Comparison of ENCODE assay signal across 7 cellular contexts in genomic region chr19:46745521-46746280, GRCh38. TPM values are rescaled to one million over a fixed set of nuclear protein-coding genes. Genes with fewer than 3 reads are reported as not detected.
A peak's percentile ranks its signal among the peaks of the same experiment; 100 is the strongest.
DNase-seq lines count a peak whose midpoint lies in the region; ATAC-seq and TF ChIP-seq lines count a peak whose summit lies in the region.

Gene FKRP (plus strand): TSS chr19:46746057. CDS start chr19:46755451, 9,394 bp downstream.

- H3K27ac Mint-ChIP-seq in activated CD4-positive, alpha-beta T cell treated with anti-CD3 and anti-CD28 coated beads, Interleukin-2, amount 10 ng/mL, durations not matched to agents 24 days and 14 days, result peak within 1 kb of the TSS; percentile 91
- H3K27ac Mint-ChIP-seq in endodermal cell, result peak within 1 kb of the TSS; percentile 96

- peak within 1 kb of the TSS; percentile 93 for H3K4me3 Mint-ChIP-seq in activated CD4-positive, alpha-beta T cell treated with anti-CD3 and anti-CD28 coated beads, Interleukin-2, amount 10 ng/mL, durations not matched to agents 24 days and 14 days
- H3K4me3 Mint-ChIP-seq in endodermal cell, result peak within 1 kb of the TSS; percentile 98

- H3K9me3 ChIP-seq in endodermal cell (ENCODE audit: control insufficient read depth, low read length) (no peaks in the 10 kb centered on the region), mucosa of rectum (ENCODE audit: control insufficient read depth in 2 of 2, low read length in 2 of 2) (no peaks in the 10 kb centered on the region), testis (no peaks in the 10 kb centered on the region)

- H3K27ac ChIP-seq in endodermal cell (ENCODE audit: low read depth, low read length) (peak within 1 kb of the TSS; percentile 82), mucosa of rectum (ENCODE audit: low read depth in 2 of 2, low read length in 2 of 2) (peak within 1 kb of the TSS; percentile 46 to 56), testis (peak within 1 kb of the TSS; percentile 92 to 97)

- ATAC-seq in GM18502 (IDR thresholded peaks at IDR 0.05; ENCODE audit: poor library complexity, unreplicated experiment) (peak; percentile 36), HG03342 (IDR thresholded peaks at IDR 0.05; ENCODE audit: unreplicated experiment) (peak; percentile 29)

- peaks cover 15% of the 10 kb centered on the region for H3K36me3 Mint-ChIP-seq in activated CD4-positive, alpha-beta T cell treated with anti-CD3 and anti-CD28 coated beads, Interleukin-2, amount 10 ng/mL, durations not matched to agents 24 days and 14 days (ENCODE audit: low read depth)
- H3K36me3 Mint-ChIP-seq in endodermal cell (ENCODE audit: low read depth), result peaks cover 28% of the 10 kb centered on the region

- H3K9ac ChIP-seq in endodermal cell (ENCODE audit: extremely low read depth, low read length, poor library complexity, severe bottlenecking) (peak within 1 kb of the TSS; percentile 79), mucosa of rectum (ENCODE audit: low read depth in 1 of 2, low read length in 2 of 2) (peak within 1 kb of the TSS; percentile 89 to 91)

- intact Hi-C loops in activated CD4-positive, alpha-beta T cell treated with anti-CD3 and anti-CD28 coated beads, Interleukin-2, amount 10 ng/mL, durations not matched to agents 24 days and 14 days (cut with micrococcal nuclease), result loop anchor here (5.0 kb wide), 1 partner anchor 33 kb away; no protein-coding TSS in a partner anchor
- intact Hi-C loops in testis (cut with DNase I; ENCODE audit: low total_unique reads), result no loop called here

- no peak for TF ChIP-seq POLR2A in testis (IDR thresholded peaks at IDR 0.05)

- H3K4me1 ChIP-seq in endodermal cell (ENCODE audit: control insufficient read depth, insufficient read depth, low read length), result peaks cover 2% of the 10 kb centered on the region
- H3K4me1 ChIP-seq in mucosa of rectum (ENCODE audit: control insufficient read depth in 2 of 2, insufficient read depth in 2 of 2, low read length in 2 of 2), result peaks cover 9 to 10% of the 10 kb centered on the region in 2 donors
- peaks cover 23% of the 10 kb centered on the region for H3K4me1 ChIP-seq in testis

- WGBS in endodermal cell (ENCODE audit: insufficient coverage in 1 of 2, insufficient read length in 1 of 2), 2 experiments, result 0% methylated on average over 8 to 68 of the region's 68 CpGs
- 1% methylated on average over 15 to 55 of the region's 68 CpGs for WGBS in testis, 2 donors

- no peaks in the 10 kb centered on the region for H3K27me3 Mint-ChIP-seq in activated CD4-positive, alpha-beta T cell treated with anti-CD3 and anti-CD28 coated beads, Interleukin-2, amount 10 ng/mL, durations not matched to agents 24 days and 14 days
- H3K27me3 Mint-ChIP-seq in endodermal cell (ENCODE audit: insufficient read depth), result no peaks in the 10 kb centered on the region

- H3K4me1 Mint-ChIP-seq in activated CD4-positive, alpha-beta T cell treated with anti-CD3 and anti-CD28 coated beads, Interleukin-2, amount 10 ng/mL, durations not matched to agents 24 days and 14 days, result peaks cover 37% of the 10 kb centered on the region
- peaks cover 25% of the 10 kb centered on the region for H3K4me1 Mint-ChIP-seq in endodermal cell

- H3K9me3 Mint-ChIP-seq in activated CD4-positive, alpha-beta T cell treated with anti-CD3 and anti-CD28 coated beads, Interleukin-2, amount 10 ng/mL, durations not matched to agents 24 days and 14 days, result no peaks in the 10 kb centered on the region
- H3K9me3 Mint-ChIP-seq in endodermal cell, result peaks cover 5% of the 10 kb centered on the region

- peak within 1 kb of the TSS; percentile 97 for H3K4me3 ChIP-seq in endodermal cell (ENCODE audit: low read length)
- peak within 1 kb of the TSS; percentile 88 to 90 for H3K4me3 ChIP-seq in mucosa of rectum (ENCODE audit: low read length in 2 of 2)
- H3K4me3 ChIP-seq in testis, result peak within 1 kb of the TSS; percentile 95 to 97

- H3K27me3 ChIP-seq in endodermal cell (ENCODE audit: control insufficient read depth, insufficient read depth, low read length, poor library complexity, severe bottlenecking), result no peaks in the 10 kb centered on the region
- H3K27me3 ChIP-seq in mucosa of rectum (ENCODE audit: control insufficient read depth in 2 of 2, insufficient read depth in 2 of 2, low read length in 2 of 2), result no peaks in the 10 kb centered on the region
- no peaks in the 10 kb centered on the region for H3K27me3 ChIP-seq in testis

- H3K36me3 ChIP-seq in endodermal cell (ENCODE audit: control insufficient read depth, insufficient read depth, low read length), result peaks cover 10% of the 10 kb centered on the region
- no peaks in the 10 kb centered on the region for H3K36me3 ChIP-seq in mucosa of rectum (ENCODE audit: control insufficient read depth in 2 of 2, insufficient read depth in 2 of 2, low read length in 2 of 2)
- no peaks in the 10 kb centered on the region for H3K36me3 ChIP-seq in testis (ENCODE audit: low read depth, missing control alignments)

- no peak for TF ChIP-seq CTCF in endodermal cell (conservative IDR thresholded peaks at IDR 0.05)
- no peak for TF ChIP-seq CTCF in testis (IDR thresholded peaks at IDR 0.05)

- peak; percentile 81 for DNase-seq in activated CD4-positive, alpha-beta T cell treated with anti-CD3 and anti-CD28 coated beads, Interleukin-2, amount 10 ng/mL, durations not matched to agents 24 days and 14 days
- DNase-seq in endodermal cell (peak; percentile 76), testis (no peak), SW 1271 (lab: John Stamatoyannopoulos, UW) (no peak)

RNA-seq across cellular contexts. Expression of gene FKRP, which starts in this region (rescaled TPM):
- 20.8 and 21.4 TPM in 2 replicates for total RNA-seq in activated CD4-positive, alpha-beta T cell treated with anti-CD3 and anti-CD28 coated beads, Interleukin-2, amount 10 ng/mL, durations not matched to agents 24 days and 14 days
- total RNA-seq in endodermal cell, result 10 to 100 TPM; 19.8 to 33.7 TPM
- polyA plus RNA-seq in endodermal cell (2013, experiment 1 of 2), result 28.9 TPM
- polyA plus RNA-seq in endodermal cell (2013, experiment 2 of 2), result 25.7 TPM
- total RNA-seq in testis, result 10 to 100 TPM; 33.0 to 37.2 TPM
- polyA plus RNA-seq in testis (ENCODE audit: insufficient read depth, low read depth, low replicate concordance), result 22.9 TPM

Comparison
In these comparisons a context has a peak if more than half of its experiments do, and no peak if none do; other contexts are left out.
1. DNase-seq: peak in activated CD4-positive, alpha-beta T cell treated with anti-CD3 and anti-CD28 coated beads, Interleukin-2, amount 10 ng/mL, durations not matched to agents 24 days and 14 days (single experiment) and endodermal cell (single experiment); none in testis (single experiment) and SW 1271 (0 of 2).
2. Peak in every context shown above with its lines, with median percentiles within 50 percentile points of each other: H3K27ac ChIP-seq and H3K4me3 ChIP-seq.